10 cellular contexts compared by ENCODE assay signal in the genomic region with DNA sequence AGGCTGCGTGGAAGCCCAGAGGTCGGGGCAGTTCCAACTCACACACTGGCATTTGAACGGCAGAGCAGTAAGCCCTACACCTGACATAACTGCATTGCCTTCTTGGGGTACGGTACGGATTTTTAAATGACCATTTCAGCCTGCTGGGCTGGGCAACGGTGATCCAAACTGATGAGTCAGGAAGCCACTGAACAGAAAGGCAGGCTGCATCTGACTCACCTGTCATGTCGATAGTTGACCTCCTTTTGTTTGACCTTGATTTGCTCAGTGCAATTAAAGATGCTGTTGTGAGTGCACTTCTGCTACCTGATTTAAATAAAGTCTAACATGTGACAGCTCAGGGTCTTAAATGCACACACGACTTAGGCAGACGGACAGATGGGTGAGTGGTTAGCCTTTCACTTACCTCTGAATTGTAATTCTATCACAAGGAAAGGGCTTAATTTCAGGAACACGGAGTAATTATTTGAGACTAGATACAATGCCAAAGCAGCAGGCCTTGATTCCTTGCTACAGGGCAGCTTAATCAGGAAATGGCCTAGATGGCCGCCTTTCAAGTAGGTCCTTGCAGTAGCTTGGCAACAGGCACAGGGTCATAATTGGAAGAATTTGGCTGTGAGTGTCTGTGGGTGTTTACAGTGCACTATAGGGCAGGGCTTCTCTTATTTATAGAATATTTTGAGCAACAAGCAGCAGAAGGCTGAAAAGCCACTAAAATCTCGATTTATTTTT. TPM values are rescaled to one million over a fixed set of nuclear protein-coding genes. Genes with fewer than 3 reads are reported as not detected.
A peak's percentile ranks its signal among the peaks of the same experiment; 100 is the strongest.
DNase-seq lines count a peak whose midpoint lies in the region; ATAC-seq, FAIRE-seq and TF ChIP-seq lines count a peak whose summit lies in the region.
"Had no signal": no experiment of that assay in that cellular context is flagged by ENCODE, and none has a peak within 500 bp of the region (broad histone marks: within the 10 kb centered on the region; RNA-seq: fewer than 3 reads in every experiment).

No MANE protein-coding gene starts in this region.

- no peaks in the 10 kb centered on the region for H3K36me3 Mint-ChIP-seq in T-helper 17 cell (ENCODE audit: low read depth)
- peaks cover 16% of the 10 kb centered on the region for H3K36me3 Mint-ChIP-seq in activated CD4-positive, alpha-beta T cell treated with anti-CD3 and anti-CD28 coated beads, Interleukin-2, amount 10 ng/mL, durations not matched to agents 24 days and 14 days (ENCODE audit: low read depth)

- no peak for TF ChIP-seq CTCF in D721Med (IDR thresholded peaks at IDR 0.05; ENCODE audit: insufficient read depth, missing control alignments)
- TF ChIP-seq CTCF in GM13977 (IDR thresholded peaks at IDR 0.05; ENCODE audit: extremely low read depth, insufficient read depth, missing control alignments) = no peak
- no peak for TF ChIP-seq CTCF in suprapubic skin (IDR thresholded peaks at IDR 0.05)

- H3K27me3 ChIP-seq in suprapubic skin = no peaks in the 10 kb centered on the region

- FAIRE-seq in D721Med (lab: Jason Lieb, UNC) = no peak

- TF ChIP-seq POLR2A in suprapubic skin (IDR thresholded peaks at IDR 0.05) = no peak

- peaks cover 52% of the 10 kb centered on the region for H3K4me1 ChIP-seq in suprapubic skin

- intact Hi-C loops in activated CD4-positive, alpha-beta T cell treated with anti-CD3 and anti-CD28 coated beads, Interleukin-2, amount 10 ng/mL, durations not matched to agents 24 days and 14 days (cut with micrococcal nuclease) = loop anchor here (10.0 kb wide), 1 partner anchor 1785 kb away; the partner anchor contains the start of gene INSC

- peak overlapping the region; percentile 83 for H3K27ac Mint-ChIP-seq in T-helper 17 cell
- no peak overlapping the region for H3K27ac Mint-ChIP-seq in activated CD4-positive, alpha-beta T cell treated with anti-CD3 and anti-CD28 coated beads, Interleukin-2, amount 10 ng/mL, durations not matched to agents 24 days and 14 days
- H3K27ac Mint-ChIP-seq: activated naive CD4-positive, alpha-beta T cell treated with anti-CD3 and anti-CD28 coated beads for 36 hours; memory B cell had no signal

- H3K9me3 ChIP-seq in T-helper 17 cell (ENCODE audit: control insufficient read depth, low read length, poor library complexity, severe bottlenecking) (no peaks in the 10 kb centered on the region), suprapubic skin (no peaks in the 10 kb centered on the region)

- peaks cover 70% of the 10 kb centered on the region for H3K4me1 Mint-ChIP-seq in T-helper 17 cell
- peaks cover 23% of the 10 kb centered on the region for H3K4me1 Mint-ChIP-seq in activated CD4-positive, alpha-beta T cell treated with anti-CD3 and anti-CD28 coated beads, Interleukin-2, amount 10 ng/mL, durations not matched to agents 24 days and 14 days

- in situ Hi-C loops in GM13977 (cut with MboI; ENCODE audit: low pct_unique_long_range_greater_than_20kb, low sequenced_read_pairs, unreplicated experiment) = loop anchor here (25.0 kb wide), 2 partner anchors 93 to 368 kb away; no protein-coding TSS in a partner anchor

- H3K4me3 Mint-ChIP-seq in T-helper 17 cell = peak overlapping the region; percentile 31
- no peak overlapping the region for H3K4me3 Mint-ChIP-seq in activated CD4-positive, alpha-beta T cell treated with anti-CD3 and anti-CD28 coated beads, Interleukin-2, amount 10 ng/mL, durations not matched to agents 24 days and 14 days
- H3K4me3 Mint-ChIP-seq: activated naive CD4-positive, alpha-beta T cell treated with anti-CD3 and anti-CD28 coated beads for 36 hours; memory B cell had no signal

- H3K4me3 ChIP-seq in suprapubic skin = no peak overlapping the region

- no peaks in the 10 kb centered on the region for H3K27me3 Mint-ChIP-seq in T-helper 17 cell
- H3K27me3 Mint-ChIP-seq in activated CD4-positive, alpha-beta T cell treated with anti-CD3 and anti-CD28 coated beads, Interleukin-2, amount 10 ng/mL, durations not matched to agents 24 days and 14 days = no peaks in the 10 kb centered on the region
- H3K27me3 Mint-ChIP-seq: memory B cell had no signal

- no peak for TF ChIP-seq EP300 in suprapubic skin (IDR thresholded peaks at IDR 0.05)

- no peaks in the 10 kb centered on the region for H3K9me3 Mint-ChIP-seq in activated CD4-positive, alpha-beta T cell treated with anti-CD3 and anti-CD28 coated beads, Interleukin-2, amount 10 ng/mL, durations not matched to agents 24 days and 14 days
- H3K9me3 Mint-ChIP-seq: activated naive CD4-positive, alpha-beta T cell treated with anti-CD3 and anti-CD28 coated beads for 36 hours; memory B cell had no signal

- DNase-seq in D721Med (ENCODE audit: insufficient read length, low spot score) (peak; percentile 18), NCI-H146 (lab: John Stamatoyannopoulos, UW) (peak; percentile 56), T-helper 17 cell (no peak), kidney tubule cell (ENCODE audit: low spot score) (peak; percentile 50), GM13977 (ENCODE audit: low spot score) (no peak), inferior parietal cortex (ENCODE audit: extremely low spot score) (no peak), suprapubic skin (ENCODE audit: low spot score in 2 of 2) (no peak)
- no peak for DNase-seq in activated CD4-positive, alpha-beta T cell treated with anti-CD3 and anti-CD28 coated beads, Interleukin-2, amount 10 ng/mL, durations not matched to agents 24 days and 14 days
- DNase-seq: activated naive CD4-positive, alpha-beta T cell treated with anti-CD3 and anti-CD28 coated beads for 36 hours had no signal

- peaks cover 2% of the 10 kb centered on the region for H3K36me3 ChIP-seq in suprapubic skin

- 53% methylated on average over 12 of the region's 12 CpGs for whole genome bisulfite sequencing in suprapubic skin

- H3K27ac ChIP-seq in suprapubic skin = no peak overlapping the region

- peak; percentile 43 for ATAC-seq in T-helper 17 cell

RNA-seq across cellular contexts. Expression of gene BMAL1, which starts 52.2 kb away (rescaled TPM):
- 100 to 1,000 TPM; 143 to 144 TPM for total RNA-seq in T-helper 17 cell
- 100 to 1,000 TPM in 1 of 4 donors, 10 to 100 TPM in 3; 57.8 to 143 (median 80.8) TPM for total RNA-seq in suprapubic skin
- total RNA-seq in activated CD4-positive, alpha-beta T cell treated with anti-CD3 and anti-CD28 coated beads, Interleukin-2, amount 10 ng/mL, durations not matched to agents 24 days and 14 days = 22.2 and 22.4 TPM in 2 replicates

Comparison
In these comparisons a context has a peak if more than half of its experiments do, and no peak if none do; other contexts are left out.
1. DNase-seq: peak in D721Med (single experiment), NCI-H146 (single experiment) and kidney tubule cell (single experiment); none in T-helper 17 cell (0 of 3), GM13977 (single experiment), inferior parietal cortex (single experiment), suprapubic skin (0 of 2) and activated CD4-positive, alpha-beta T cell treated with anti-CD3 and anti-CD28 coated beads, Interleukin-2, amount 10 ng/mL, durations not matched to agents 24 days and 14 days (single experiment).